ENCODE assay signal across 10 cellular contexts in genomic region chr1:40650075-40650474, GRCh38. TPM values are rescaled to one million over a fixed set of nuclear protein-coding genes. Genes with fewer than 3 reads are reported as not detected.
A peak's percentile ranks its signal among the peaks of the same experiment; 100 is the strongest.
DNase-seq lines count a peak whose midpoint lies in the region; ATAC-seq and TF ChIP-seq lines count a peak whose summit lies in the region.
"Had no signal": no experiment of that assay in that cellular context is flagged by ENCODE, and none has a peak within 500 bp of the region (broad histone marks: within the 10 kb centered on the region; RNA-seq: fewer than 3 reads in every experiment).

No MANE protein-coding gene starts in this region.

- no peaks in the 10 kb centered on the region for H3K4me1 Mint-ChIP-seq in activated CD8-positive, alpha-beta memory T cell treated with anti-CD3 and anti-CD28 coated beads, Interleukin-2, amount 10 ng/mL, durations not matched to agents 7 days and 5 days
- H3K4me1 Mint-ChIP-seq in stimulated activated effector memory CD8-positive, alpha-beta T cell treated with anti-CD3 and anti-CD28 coated beads, Interleukin-12 subunit alpha, Interleukin-12 subunit beta, amount 100 ng/mL, for 72 hours, result peaks cover 26% of the 10 kb centered on the region

- TF ChIP-seq CTCF in OCI-LY7 (conservative IDR thresholded peaks at IDR 0.05; ENCODE audit: low read length), result peak; percentile 75
- TF ChIP-seq CTCF in vagina (IDR thresholded peaks at IDR 0.05), result no peak

- no peak overlapping the region for H3K4me3 Mint-ChIP-seq in activated CD8-positive, alpha-beta memory T cell treated with anti-CD3 and anti-CD28 coated beads, Interleukin-2, amount 10 ng/mL, durations not matched to agents 7 days and 5 days
- H3K4me3 Mint-ChIP-seq in stimulated activated effector memory CD8-positive, alpha-beta T cell treated with anti-CD3 and anti-CD28 coated beads, Interleukin-12 subunit alpha, Interleukin-12 subunit beta, amount 100 ng/mL, for 72 hours, result no peak overlapping the region

- H3K4me2 ChIP-seq in OCI-LY7 (ENCODE audit: low read length), result no peak overlapping the region

- no peaks in the 10 kb centered on the region for H3K27me3 Mint-ChIP-seq in activated CD8-positive, alpha-beta memory T cell treated with anti-CD3 and anti-CD28 coated beads, Interleukin-2, amount 10 ng/mL, durations not matched to agents 7 days and 5 days

- no peak for DNase-seq in activated CD8-positive, alpha-beta memory T cell treated with anti-CD3 and anti-CD28 coated beads, Interleukin-2, amount 10 ng/mL, durations not matched to agents 7 days and 5 days
- no peak for DNase-seq in activated CD8-positive, alpha-beta memory T cell treated with anti-CD3 and anti-CD28 coated beads, Interleukin-2, amount 50 U/mL, for 48 hours
- DNase-seq in OCI-LY7 (ENCODE audit: low spot score), result peak; percentile 43
- no peak for DNase-seq in stimulated activated effector memory CD8-positive, alpha-beta T cell treated with anti-CD3 and anti-CD28 coated beads, Interleukin-12 subunit alpha, Interleukin-12 subunit beta, amount 100 ng/mL, for 72 hours (ENCODE audit: low spot score in 2 of 2)
- DNase-seq in NCI-H2227 (lab: John Stamatoyannopoulos, UW; ENCODE audit: unreplicated experiment), result no peak
- no peak for DNase-seq in vagina (ENCODE audit: extremely low spot score in 2 of 2)
- DNase-seq: activated T-cell treated with anti-CD3 and anti-CD28 coated beads for 4 hours had no signal

- H3K9me3 Mint-ChIP-seq in activated CD8-positive, alpha-beta memory T cell treated with anti-CD3 and anti-CD28 coated beads, Interleukin-2, amount 10 ng/mL, durations not matched to agents 7 days and 5 days (ENCODE audit: low read depth), result no peaks in the 10 kb centered on the region
- H3K9me3 Mint-ChIP-seq in stimulated activated effector memory CD8-positive, alpha-beta T cell treated with anti-CD3 and anti-CD28 coated beads, Interleukin-12 subunit alpha, Interleukin-12 subunit beta, amount 100 ng/mL, for 72 hours, result no peaks in the 10 kb centered on the region

- POLR2A ChIA-PET in OCI-LY7 (lab: Charles Lee), result interaction anchor here (1.0 kb wide), 1 partner anchor 307 kb away, joined by 4 read pairs; no protein-coding TSS in a partner anchor

- H4K20me1 ChIP-seq in OCI-LY7 (ENCODE audit: insufficient read depth, low read length), result peaks cover 4% of the 10 kb centered on the region; the same call in 1 of the 2 replicates

- peak; percentile 57 for ATAC-seq in activated CD8-positive, alpha-beta memory T cell treated with anti-CD3 and anti-CD28 coated beads, Interleukin-2, amount 10 ng/mL, durations not matched to agents 7 days and 5 days
- ATAC-seq in esophagus mucosa, result peak; percentile 18
- ATAC-seq in stimulated activated effector memory CD8-positive, alpha-beta T cell treated with anti-CD3 and anti-CD28 coated beads, Interleukin-12 subunit alpha, Interleukin-12 subunit beta, amount 100 ng/mL, for 72 hours, result peak; percentile 55
- ATAC-seq in HG02870 (IDR thresholded peaks at IDR 0.05; ENCODE audit: unreplicated experiment), result no peak

- no TSS peak for BruUV-seq in OCI-LY7 (replicated peaks; lab: Mats Ljungman, UMichigan)

- H3K9me2 ChIP-seq in OCI-LY7 (ENCODE audit: insufficient read depth, low read length), result no peaks in the 10 kb centered on the region

- no peaks in the 10 kb centered on the region for H3K36me3 Mint-ChIP-seq in activated CD8-positive, alpha-beta memory T cell treated with anti-CD3 and anti-CD28 coated beads, Interleukin-2, amount 10 ng/mL, durations not matched to agents 7 days and 5 days
- H3K36me3 Mint-ChIP-seq in stimulated activated effector memory CD8-positive, alpha-beta T cell treated with anti-CD3 and anti-CD28 coated beads, Interleukin-12 subunit alpha, Interleukin-12 subunit beta, amount 100 ng/mL, for 72 hours, result no peaks in the 10 kb centered on the region

- CTCF ChIA-PET in activated CD8-positive, alpha-beta memory T cell treated with anti-CD3 and anti-CD28 coated beads, Interleukin-2, amount 10 ng/mL, durations not matched to agents 7 days and 5 days (lab: Charles Lee), result no interaction called here
- CTCF ChIA-PET in OCI-LY7 (lab: Charles Lee; ENCODE audit: unreplicated experiment), result interaction anchor here (0.7 kb wide), 1 partner anchor 696 kb away, joined by 4 read pairs; no protein-coding TSS in a partner anchor

- H3K27ac ChIP-seq in OCI-LY7 (ENCODE audit: low read depth, low read length, poor library complexity, severe bottlenecking) (no peak overlapping the region), vagina (no peak overlapping the region)

- H3K4me3 ChIP-seq in OCI-LY7 (ENCODE audit: low read depth, low read length, poor library complexity, severe bottlenecking) (no peak overlapping the region), vagina (no peak overlapping the region)

- H3K36me3 ChIP-seq in OCI-LY7 (ENCODE audit: insufficient read depth, low read length) (peaks cover 4% of the 10 kb centered on the region; the same call in 1 of the 2 replicates), vagina (no peaks in the 10 kb centered on the region)

- H3K4me1 ChIP-seq in OCI-LY7 (ENCODE audit: insufficient read depth, low read length, poor library complexity, severe bottlenecking), result no peaks in the 10 kb centered on the region
- peaks cover 14% of the 10 kb centered on the region for H3K4me1 ChIP-seq in vagina
- H3K4me1 ChIP-seq: Caco-2 had no signal

- no peak overlapping the region for H3K27ac Mint-ChIP-seq in activated CD8-positive, alpha-beta memory T cell treated with anti-CD3 and anti-CD28 coated beads, Interleukin-2, amount 10 ng/mL, durations not matched to agents 7 days and 5 days
- H3K27ac Mint-ChIP-seq in stimulated activated effector memory CD8-positive, alpha-beta T cell treated with anti-CD3 and anti-CD28 coated beads, Interleukin-12 subunit alpha, Interleukin-12 subunit beta, amount 100 ng/mL, for 72 hours, result peak overlapping the region; percentile 43

- intact Hi-C loops in OCI-LY7 (cut with micrococcal nuclease; ENCODE audit: unreplicated experiment) (no loop called here), vagina (cut with DNase I) (no loop called here)

- no peaks in the 10 kb centered on the region for H3K9me3 ChIP-seq in OCI-LY7 (ENCODE audit: low read length)
- no peaks in the 10 kb centered on the region for H3K9me3 ChIP-seq in vagina
- H3K9me3 ChIP-seq: Caco-2 had no signal

- H2AFZ ChIP-seq in OCI-LY7 (ENCODE audit: low read length), result no peak overlapping the region

- TF ChIP-seq POLR2A in vagina (IDR thresholded peaks at IDR 0.05), result no peak

- no peaks in the 10 kb centered on the region for H3K27me3 ChIP-seq in vagina

- H3K79me2 ChIP-seq in OCI-LY7 (ENCODE audit: insufficient read depth, low read depth, low read length), result no peaks in the 10 kb centered on the region

RNA-seq across cellular contexts. Expression of gene RIMS3, which starts 15.4 kb away (rescaled TPM):
- total RNA-seq in activated CD8-positive, alpha-beta memory T cell treated with anti-CD3 and anti-CD28 coated beads, Interleukin-2, amount 10 ng/mL, durations not matched to agents 7 days and 5 days, result 1 to 10 TPM; 2.1 to 5.3 TPM
- 79.5 and 89.3 TPM in 2 replicates for total RNA-seq in OCI-LY7 (2014; rRNA removed; shearing (Covaris generic))
- total RNA-seq in OCI-LY7 (2022), result 80.3 and 106 TPM in 2 replicates
- total RNA-seq in esophagus mucosa, result 2.2 TPM
- 4.7 TPM for total RNA-seq in vagina

RNA-seq across cellular contexts. Expression of gene NFYC, which starts 41.4 kb away (rescaled TPM):
- total RNA-seq in activated CD8-positive, alpha-beta memory T cell treated with anti-CD3 and anti-CD28 coated beads, Interleukin-2, amount 10 ng/mL, durations not matched to agents 7 days and 5 days, result 10 to 100 TPM; 71.1 to 91.2 TPM
- 29.3 and 39.1 TPM in 2 replicates for total RNA-seq in OCI-LY7 (2014; rRNA removed; shearing (Covaris generic))
- total RNA-seq in OCI-LY7 (2022) (71.0 and 77.1 TPM in 2 replicates), esophagus mucosa (40.8 TPM), vagina (61.6 TPM)

Comparison
In these comparisons a context has a peak if more than half of its experiments do, and no peak if none do; other contexts are left out.
1. RNA of gene RIMS3, which starts 15.4 kb away (total RNA-seq): 79.5 to 106 TPM in OCI-LY7; 2.1 to 5.3 TPM in activated CD8-positive, alpha-beta memory T cell treated with anti-CD3 and anti-CD28 coated beads, Interleukin-2, amount 10 ng/mL, durations not matched to agents 7 days and 5 days, 4.7 TPM in vagina (single experiment) and 2.2 TPM in esophagus mucosa (single experiment); every median in the first group is over 10 times any median in the second.